Comparison of ENCODE assay signal across 8 cellular contexts in the genomic region with DNA sequence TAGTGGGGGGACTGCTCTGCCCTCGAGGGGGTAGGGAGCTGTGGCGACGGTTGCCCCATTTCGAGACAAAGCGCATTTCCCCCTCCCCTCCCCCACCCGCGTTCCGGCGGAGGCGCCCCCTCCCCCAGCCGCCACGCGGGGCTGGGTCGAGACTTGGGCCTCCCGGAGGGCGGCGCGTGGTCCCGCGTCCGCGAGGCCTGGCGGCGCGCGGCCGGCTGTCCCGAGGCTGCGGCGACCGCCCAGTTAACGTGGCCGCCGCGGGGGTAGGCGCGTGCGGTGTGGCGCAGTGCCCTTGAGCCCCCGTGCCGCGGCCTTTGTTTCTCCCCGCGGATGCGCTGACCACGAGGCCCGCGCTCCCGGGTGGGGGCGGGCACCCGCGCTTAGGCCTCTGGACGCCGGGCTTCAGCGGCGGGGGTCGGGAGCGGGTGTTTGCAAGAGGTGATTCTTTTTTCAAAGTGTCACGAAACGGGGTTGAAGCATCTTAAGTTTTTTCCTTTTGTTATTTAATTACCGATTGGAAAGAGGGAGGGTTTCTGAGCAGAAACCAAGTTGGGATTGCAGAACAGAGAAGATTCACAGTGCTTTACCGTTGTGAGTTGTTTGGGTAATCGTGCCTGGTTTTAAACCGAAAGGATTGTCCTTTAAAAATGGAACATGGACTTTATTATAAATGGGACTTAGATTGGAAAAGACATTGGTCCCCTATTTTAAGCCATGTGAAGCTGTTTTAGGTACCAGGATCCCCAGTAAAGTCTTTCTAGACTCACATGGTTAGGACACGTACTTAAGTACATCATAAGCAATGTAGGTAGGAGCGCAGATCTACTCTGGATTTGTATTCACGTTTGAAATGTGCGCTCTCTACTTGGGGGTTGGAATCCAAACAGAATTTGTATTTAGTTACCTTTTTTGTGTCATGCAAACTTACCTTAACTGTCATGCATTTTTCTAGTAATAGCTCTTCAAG. TPM values are rescaled to one million over a fixed set of nuclear protein-coding genes. Genes with fewer than 3 reads are reported as not detected.
DNase-seq lines count a peak whose midpoint lies in the region; ATAC-seq and TF ChIP-seq lines count a peak whose summit lies in the region.

No MANE protein-coding gene starts in this region.

- peaks cover 18 to 38% of the 10 kb centered on the region in 2 donors for H3K4me1 ChIP-seq in adrenal gland (replicated peaks in 1 of 2)
- peaks cover 23% of the 10 kb centered on the region for H3K4me1 ChIP-seq in hepatocyte (ENCODE audit: insufficient read depth)

- H3K27me3 ChIP-seq in adrenal gland: no peaks in the 10 kb centered on the region
- no peaks in the 10 kb centered on the region for H3K27me3 ChIP-seq in hepatocyte

- peak overlapping the region; percentile 78 for H3K4me2 ChIP-seq in hepatocyte

- WGBS in adrenal gland, 4 donors: 1 to 2% (median 1%) methylated on average over 16 to 67 of the region's 68 CpGs
- WGBS in hepatocyte (ENCODE audit: low lambda C conversion rate, missing lambda C conversion rate): under 1% methylated on average over 52 of the region's 68 CpGs

- intact Hi-C loops in adrenal gland (cut with DNase I): no loop called here

- TF ChIP-seq CTCF in GM10266 (IDR thresholded peaks at IDR 0.05; ENCODE audit: control insufficient read depth, insufficient read depth, low read depth, missing control alignments) (no peak), adrenal gland (IDR thresholded peaks at IDR 0.05) (no peak), hepatocyte (IDR thresholded peaks at IDR 0.05; ENCODE audit: poor library complexity) (no peak)

- H3K9me2 ChIP-seq in hepatocyte (replicated peaks; ENCODE audit: insufficient read depth): no peaks in the 10 kb centered on the region

- no peaks in the 10 kb centered on the region for H3K9me3 ChIP-seq in adrenal gland (replicated peaks in 1 of 3)
- no peaks in the 10 kb centered on the region for H3K9me3 ChIP-seq in hepatocyte (ENCODE audit: low read depth)

- TF ChIP-seq POLR2A in adrenal gland (IDR thresholded peaks at IDR 0.05): peak in 1 of 2 donors; percentile 4

- H4K20me1 ChIP-seq in hepatocyte (ENCODE audit: insufficient read depth, poor library complexity, severe bottlenecking): peaks cover 72% of the 10 kb centered on the region

- H3K36me3 ChIP-seq in adrenal gland (replicated peaks in 1 of 2): peaks cover 0 to 18% of the 10 kb centered on the region in 2 donors
- H3K36me3 ChIP-seq in hepatocyte (replicated peaks; ENCODE audit: insufficient read depth, low read depth): peaks cover 10% of the 10 kb centered on the region

- DNase-seq in GM10266 (ENCODE audit: extremely low spot score) (peak; percentile 61), SK-N-DZ (ENCODE audit: low spot score) (peak; percentile 37), adrenal gland (peak; percentile 42 to 79 (median 65)), hepatocyte (ENCODE audit: low spot score) (peak; percentile 79), putamen (ENCODE audit: low spot score) (peak; percentile 52)

- peaks cover 89% of the 10 kb centered on the region for H3K79me2 ChIP-seq in hepatocyte

- H2AFZ ChIP-seq in hepatocyte: peak overlapping the region; percentile 81

- ATAC-seq in HG03045 (IDR thresholded peaks at IDR 0.05; ENCODE audit: unreplicated experiment) (peak; percentile 10), HG03108 (IDR thresholded peaks at IDR 0.05; ENCODE audit: unreplicated experiment) (no peak), GM18519 (IDR thresholded peaks at IDR 0.05; ENCODE audit: low FRiP score, unreplicated experiment) (no peak)

- peak overlapping the region; percentile 60 to 100 (median 88) for H3K4me3 ChIP-seq in adrenal gland
- peak overlapping the region; percentile 86 for H3K4me3 ChIP-seq in hepatocyte

- H3K27ac ChIP-seq in adrenal gland (peak overlapping the region; percentile 85 to 100 (median 99)), hepatocyte (peak overlapping the region; percentile 98)

RNA-seq across cellular contexts. Expression of a gene that starts 0.8 kb away (rescaled TPM):
- 532 and 556 TPM in 2 replicates for polyA plus RNA-seq in SK-N-DZ (2014; cell fraction: cytosol; rRNA removed)
- 613 and 634 TPM in 2 replicates for polyA plus RNA-seq in SK-N-DZ (2014; cell fraction: nucleus; rRNA removed)
- total RNA-seq in adrenal gland (100 to 1,000 TPM in 4 of 8 donors, 10 to 100 TPM in 4; 35.2 to 164 (median 87.8) TPM), hepatocyte (154 and 165 TPM in 2 replicates)
- polyA plus RNA-seq in adrenal gland (100 to 1,000 TPM in 1 of 3 donors, 10 to 100 TPM in 2; 67.4 to 203 (median 74.1) TPM), hepatocyte (120 and 129 TPM in 2 replicates)

RNA-seq across cellular contexts. Expression of a gene that starts 1.8 kb away (rescaled TPM):
- 224 and 337 TPM in 2 replicates for polyA plus RNA-seq in SK-N-DZ (2014; cell fraction: cytosol; rRNA removed)
- 659 and 1,103 TPM in 2 replicates for polyA plus RNA-seq in SK-N-DZ (2014; cell fraction: nucleus; rRNA removed)
- 100 to 1,000 TPM in 7 of 8 donors, 10 to 100 TPM in 1; 98.1 to 413 (median 267) TPM for total RNA-seq in adrenal gland
- 1,000 to 10,000 TPM in 2 of 3 donors, 100 to 1,000 TPM in 1; 987 to 1,201 (median 1,150) TPM for polyA plus RNA-seq in adrenal gland
- total RNA-seq in hepatocyte: 193 and 215 TPM in 2 replicates
- polyA plus RNA-seq in hepatocyte: 553 and 625 TPM in 2 replicates

RNA-seq across cellular contexts. Expression of a gene that starts 50.3 kb away (rescaled TPM):
- 30.8 and 33.6 TPM in 2 replicates for polyA plus RNA-seq in SK-N-DZ (2014; cell fraction: cytosol; rRNA removed)
- polyA plus RNA-seq in SK-N-DZ (2014; cell fraction: nucleus; rRNA removed): 19.5 and 23.0 TPM in 2 replicates
- 1 to 10 TPM in 4 of 8 donors, under 1 TPM in 4; 0.16 to 4.0 (median 0.96) TPM for total RNA-seq in adrenal gland
- under 1 TPM; 0.48 to 0.77 (median 0.60) TPM for polyA plus RNA-seq in adrenal gland
- total RNA-seq in hepatocyte: 10.0 and 10.8 TPM in 2 replicates
- polyA plus RNA-seq in hepatocyte: 4.7 and 6.5 TPM in 2 replicates
